1 cellular context compared by ENCODE assay signal in the genomic region with DNA sequence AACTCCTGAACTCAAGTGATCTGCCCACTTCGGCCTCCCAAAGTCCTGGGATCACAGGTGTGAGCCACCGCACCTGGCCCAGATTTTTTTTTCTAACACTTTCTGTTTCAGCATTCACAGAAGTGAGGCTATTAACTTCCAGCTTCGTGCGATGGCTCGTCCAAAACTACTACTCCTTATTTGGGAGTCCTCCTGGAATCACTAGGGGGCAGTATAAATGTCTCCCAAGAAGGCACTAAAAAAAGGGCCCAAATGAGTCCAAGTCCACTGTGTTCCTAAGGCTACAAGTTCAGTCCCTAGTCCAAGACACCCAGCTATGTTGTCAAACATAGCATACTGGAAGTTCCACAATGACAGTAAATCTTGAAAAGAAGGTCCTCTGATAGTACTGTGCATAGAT.
TF ChIP-seq lines count a peak whose summit lies in the region.

No MANE protein-coding gene starts in this region.

TF ChIP-seq in WTC11, 78 proteins besides CTCF, POLR2A, EP300 and RAD21 (continued from another document):
- TF ChIP-seq, protein P1, sequence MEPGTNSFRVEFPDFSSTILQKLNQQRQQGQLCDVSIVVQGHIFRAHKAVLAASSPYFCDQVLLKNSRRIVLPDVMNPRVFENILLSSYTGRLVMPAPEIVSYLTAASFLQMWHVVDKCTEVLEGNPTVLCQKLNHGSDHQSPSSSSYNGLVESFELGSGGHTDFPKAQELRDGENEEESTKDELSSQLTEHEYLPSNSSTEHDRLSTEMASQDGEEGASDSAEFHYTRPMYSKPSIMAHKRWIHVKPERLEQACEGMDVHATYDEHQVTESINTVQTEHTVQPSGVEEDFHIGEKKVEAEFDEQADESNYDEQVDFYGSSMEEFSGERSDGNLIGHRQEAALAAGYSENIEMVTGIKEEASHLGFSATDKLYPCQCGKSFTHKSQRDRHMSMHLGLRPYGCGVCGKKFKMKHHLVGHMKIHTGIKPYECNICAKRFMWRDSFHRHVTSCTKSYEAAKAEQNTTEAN (CRISPR knock-in tag; IDR thresholded peaks at IDR 0.05) = no peak
- TF ChIP-seq ZNF121 (CRISPR knock-in tag; IDR thresholded peaks at IDR 0.05) (no peak), ZNF532 (CRISPR knock-in tag; IDR thresholded peaks at IDR 0.05; ENCODE audit: borderline replicate concordance) (no peak), PRDM15 (CRISPR knock-in tag; IDR thresholded peaks at IDR 0.05) (no peak)
- TF ChIP-seq, protein P2, sequence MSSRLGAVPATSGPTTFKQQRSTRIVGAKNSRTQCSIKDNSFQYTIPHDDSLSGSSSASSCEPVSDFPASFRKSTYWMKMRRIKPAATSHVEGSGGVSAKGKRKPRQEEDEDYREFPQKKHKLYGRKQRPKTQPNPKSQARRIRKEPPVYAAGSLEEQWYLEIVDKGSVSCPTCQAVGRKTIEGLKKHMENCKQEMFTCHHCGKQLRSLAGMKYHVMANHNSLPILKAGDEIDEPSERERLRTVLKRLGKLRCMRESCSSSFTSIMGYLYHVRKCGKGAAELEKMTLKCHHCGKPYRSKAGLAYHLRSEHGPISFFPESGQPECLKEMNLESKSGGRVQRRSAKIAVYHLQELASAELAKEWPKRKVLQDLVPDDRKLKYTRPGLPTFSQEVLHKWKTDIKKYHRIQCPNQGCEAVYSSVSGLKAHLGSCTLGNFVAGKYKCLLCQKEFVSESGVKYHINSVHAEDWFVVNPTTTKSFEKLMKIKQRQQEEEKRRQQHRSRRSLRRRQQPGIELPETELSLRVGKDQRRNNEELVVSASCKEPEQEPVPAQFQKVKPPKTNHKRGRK (CRISPR knock-in tag; IDR thresholded peaks at IDR 0.05; ENCODE audit: borderline replicate concordance) = no peak
- TF ChIP-seq, protein P3, sequence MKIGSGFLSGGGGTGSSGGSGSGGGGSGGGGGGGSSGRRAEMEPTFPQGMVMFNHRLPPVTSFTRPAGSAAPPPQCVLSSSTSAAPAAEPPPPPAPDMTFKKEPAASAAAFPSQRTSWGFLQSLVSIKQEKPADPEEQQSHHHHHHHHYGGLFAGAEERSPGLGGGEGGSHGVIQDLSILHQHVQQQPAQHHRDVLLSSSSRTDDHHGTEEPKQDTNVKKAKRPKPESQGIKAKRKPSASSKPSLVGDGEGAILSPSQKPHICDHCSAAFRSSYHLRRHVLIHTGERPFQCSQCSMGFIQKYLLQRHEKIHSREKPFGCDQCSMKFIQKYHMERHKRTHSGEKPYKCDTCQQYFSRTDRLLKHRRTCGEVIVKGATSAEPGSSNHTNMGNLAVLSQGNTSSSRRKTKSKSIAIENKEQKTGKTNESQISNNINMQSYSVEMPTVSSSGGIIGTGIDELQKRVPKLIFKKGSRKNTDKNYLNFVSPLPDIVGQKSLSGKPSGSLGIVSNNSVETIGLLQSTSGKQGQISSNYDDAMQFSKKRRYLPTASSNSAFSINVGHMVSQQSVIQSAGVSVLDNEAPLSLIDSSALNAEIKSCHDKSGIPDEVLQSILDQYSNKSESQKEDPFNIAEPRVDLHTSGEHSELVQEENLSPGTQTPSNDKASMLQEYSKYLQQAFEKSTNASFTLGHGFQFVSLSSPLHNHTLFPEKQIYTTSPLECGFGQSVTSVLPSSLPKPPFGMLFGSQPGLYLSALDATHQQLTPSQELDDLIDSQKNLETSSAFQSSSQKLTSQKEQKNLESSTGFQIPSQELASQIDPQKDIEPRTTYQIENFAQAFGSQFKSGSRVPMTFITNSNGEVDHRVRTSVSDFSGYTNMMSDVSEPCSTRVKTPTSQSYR (CRISPR knock-in tag; IDR thresholded peaks at IDR 0.05) = no peak
